In genomic region chr5:133697536-133698258, GRCh38 we compare ENCODE assay signal across 26 cellular contexts.
DNase-seq lines count a peak whose midpoint lies in the region; TF ChIP-seq lines count a peak whose summit lies in the region.
"Had no signal": no experiment of that assay in that cellular context is flagged by ENCODE, and none has a peak within 500 bp of the region (broad histone marks: within the 10 kb centered on the region; RNA-seq: fewer than 3 reads in every experiment).

No MANE protein-coding gene starts in this region.

- peak overlapping the region; percentile 17; the same call in 1 of the 2 replicates for H3K9ac ChIP-seq in OCI-LY3 (ENCODE audit: low read length)

- H3K36me3 ChIP-seq in OCI-LY3 (replicated peaks; ENCODE audit: low read depth, low read length) (peaks cover 6% of the 10 kb centered on the region), suprapubic skin (no peaks in the 10 kb centered on the region)
- H3K36me3 ChIP-seq: BE2C, HAP-1, SJSA1 had no signal

- H3K27ac ChIP-seq in OCI-LY3 (ENCODE audit: low read length) = peak overlapping the region; percentile 93
- no peak overlapping the region for H3K27ac ChIP-seq in suprapubic skin
- H3K27ac ChIP-seq: 22Rv1, SJSA1 had no signal

- TF ChIP-seq EP300 in suprapubic skin (IDR thresholded peaks at IDR 0.05) = no peak

- in situ Hi-C loops in KBM-7 (cut with MboI; ENCODE audit: low pct_unique_long_range_greater_than_20kb, low sequenced_read_pairs) = no loop called here

- H4K20me1 ChIP-seq in OCI-LY3 (ENCODE audit: insufficient read depth, low read length) = no peaks in the 10 kb centered on the region

- peak overlapping the region; percentile 57 for H3K4me2 ChIP-seq in OCI-LY3 (ENCODE audit: low read length)
- H3K4me2 ChIP-seq: GM23338 had no signal

- H3K9me3 ChIP-seq in OCI-LY3 (ENCODE audit: insufficient read depth, low read length) (no peaks in the 10 kb centered on the region), suprapubic skin (no peaks in the 10 kb centered on the region)
- H3K9me3 ChIP-seq: BE2C, HAP-1, SJSA1 had no signal

- no peak for TF ChIP-seq POLR2A in suprapubic skin (IDR thresholded peaks at IDR 0.05)

- 0 out of 2 replicates have a peak overlapping the region, but pooled peaks have one; percentile 30 for H2AFZ ChIP-seq in OCI-LY3 (ENCODE audit: low read depth, low read length)
- H2AFZ ChIP-seq: GM23338 had no signal

- no peaks in the 10 kb centered on the region for H3K79me2 ChIP-seq in OCI-LY3 (ENCODE audit: low read length)

- DNase-seq in activated CD8-positive, alpha-beta memory T cell treated with anti-CD3 and anti-CD28 coated beads for 24 hours = peak; percentile 7
- no peak for DNase-seq in activated CD8-positive, alpha-beta memory T cell treated with anti-CD3 and anti-CD28 coated beads, Interleukin-2, amount 50 U/mL, for 48 hours
- peak; percentile 24 for DNase-seq in islet precursor cell
- DNase-seq in suprapubic skin (ENCODE audit: low spot score in 2 of 2) = peak; percentile 6 to 15
- DNase-seq in KBM-7 = no peak
- DNase-seq in activated effector memory CD4-positive, alpha-beta T cell treated with Interleukin-2 at 50 U/mL for 16 hours = no peak
- DNase-seq in NCI-H1694 (lab: John Stamatoyannopoulos, UW) = no peak
- DNase-seq: ACHN, BE2C, Calu3, DMS153, DND-41, HFFc6, MV-4-11, NCI-H1105, NCI-H1930, NCI-H446 treated with DMSO at 0.1 percent for 48 hours, NCI-H526, Right ventricle myocardium superior, RPMI8226 had no signal

- H3K4me3 ChIP-seq in OCI-LY3 (ENCODE audit: low read length) (peak overlapping the region; percentile 4; the same call in 1 of the 2 replicates), suprapubic skin (no peak overlapping the region)
- H3K4me3 ChIP-seq: GM23338, HAP-1, K562, SJSA1 had no signal

- TF ChIP-seq CTCF in OCI-LY3 (IDR thresholded peaks at IDR 0.05; ENCODE audit: low read depth, low read length) (no peak), suprapubic skin (IDR thresholded peaks at IDR 0.05) (no peak)

- H3K4me1 ChIP-seq in OCI-LY3 (ENCODE audit: low read length) (peaks cover 65% of the 10 kb centered on the region), suprapubic skin (no peaks in the 10 kb centered on the region)
- H3K4me1 ChIP-seq: HAP-1, SJSA1 had no signal

- H3K27me3 ChIP-seq in OCI-LY3 (ENCODE audit: low read depth, low read length) = no peaks in the 10 kb centered on the region
- H3K27me3 ChIP-seq in suprapubic skin = no peaks in the 10 kb centered on the region
- H3K27me3 ChIP-seq: BE2C, SJSA1 had no signal

- WGBS in suprapubic skin = 74% methylated on average over 8 of the region's 8 CpGs

Comparison
In these comparisons a context has a peak if more than half of its experiments do, and no peak if none do; other contexts are left out.
1. DNase-seq: peak in activated CD8-positive, alpha-beta memory T cell treated with anti-CD3 and anti-CD28 coated beads for 24 hours (single experiment), islet precursor cell (single experiment) and suprapubic skin (2 of 2); none in activated CD8-positive, alpha-beta memory T cell treated with anti-CD3 and anti-CD28 coated beads, Interleukin-2, amount 50 U/mL, for 48 hours (single experiment), KBM-7 (single experiment), activated effector memory CD4-positive, alpha-beta T cell treated with Interleukin-2 at 50 U/mL for 16 hours (single experiment) and NCI-H1694 (single experiment).